ENCODE assay signal across 1 cellular context in genomic region chr16:56950881-56951771, GRCh38.
TF ChIP-seq lines count a peak whose summit lies in the region.

No MANE protein-coding gene starts in this region.

TF ChIP-seq in GM23338, 12 proteins besides CTCF, POLR2A, EP300 and RAD21 (continued from another document):
- TF ChIP-seq REST (IDR thresholded peaks at IDR 0.05; ENCODE audit: unreplicated experiment): no peak
- TF ChIP-seq ZNF114 (CRISPR knock-in tag; IDR thresholded peaks at IDR 0.05): no peak
- no peak for TF ChIP-seq STAT1 (IDR thresholded peaks at IDR 0.05; ENCODE audit: unreplicated experiment)
- TF ChIP-seq JUNB (IDR thresholded peaks at IDR 0.05; ENCODE audit: unreplicated experiment): no peak
TF ChIP-seq in GM23338: peak in this region for 0.
